ENCODE assay signal across 9 cellular contexts in genomic region chr17:57833597-57833939, GRCh38. TPM values are rescaled to one million over a fixed set of nuclear protein-coding genes. Genes with fewer than 3 reads are reported as not detected.
DNase-seq lines count a peak whose midpoint lies in the region; ATAC-seq and TF ChIP-seq lines count a peak whose summit lies in the region.
"Had no signal": no experiment of that assay in that cellular context is flagged by ENCODE, and none has a peak within 500 bp of the region (broad histone marks: within the 10 kb centered on the region; RNA-seq: fewer than 3 reads in every experiment).

No MANE protein-coding gene starts in this region.

- 29 to 33% (median 32%) methylated on average over 2 of the region's 2 CpGs for WGBS in adrenal gland, 4 donors

- H3K27me3 ChIP-seq in adrenal gland = no peaks in the 10 kb centered on the region
- H3K27me3 ChIP-seq: dorsolateral prefrontal cortex had no signal

- H3K4me1 Mint-ChIP-seq in natural killer cell (no peaks in the 10 kb centered on the region), nephron (no peaks in the 10 kb centered on the region)
- H3K4me1 Mint-ChIP-seq in natural killer cell treated with Interleukin-12 subunit alpha and Interleukin-12 subunit beta and Interleukin-15 and Interleukin-18, amount 100 ng/mL, for 72 hours (ENCODE audit: low read depth in 2 of 2) = peaks cover 0 to 4% of the 10 kb centered on the region in 2 donors

- H3K27me3 Mint-ChIP-seq in natural killer cell (ENCODE audit: low read depth in 2 of 2) (no peaks in the 10 kb centered on the region), nephron (ENCODE audit: low read depth) (peaks cover 36% of the 10 kb centered on the region)
- H3K27me3 Mint-ChIP-seq in natural killer cell treated with Interleukin-12 subunit alpha and Interleukin-12 subunit beta and Interleukin-15 and Interleukin-18, amount 100 ng/mL, for 72 hours = no peaks in the 10 kb centered on the region

- intact Hi-C loops in natural killer cell (cut with micrococcal nuclease) = loop anchor here (1.0 to 2.0 kb wide), 2 partner anchors 590 to 703 kb away; no protein-coding TSS in a partner anchor
- intact Hi-C loops in adrenal gland (cut with DNase I) = loop anchor here in 1 of 2 donors (10.0 kb wide), 1 partner anchor 159 kb away; no protein-coding TSS in a partner anchor

- H3K9me3 ChIP-seq in adrenal gland (replicated peaks in 1 of 3) = no peaks in the 10 kb centered on the region

- DNase-seq in natural killer cell (no peak), adrenal gland (no peak), NCI-H1092 (lab: John Stamatoyannopoulos, UW) (no peak), NCI-H2029 treated with DMSO at 0.1 percent for 48 hours (lab: John Stamatoyannopoulos, UW) (no peak), A172 (ENCODE audit: low spot score) (no peak)
- no peak for DNase-seq in natural killer cell treated with Interleukin-12 subunit alpha and Interleukin-12 subunit beta and Interleukin-15 and Interleukin-18, amount 100 ng/mL, for 72 hours (ENCODE audit: low spot score)
- DNase-seq in activated CD8-positive, alpha-beta memory T cell treated with anti-CD3 and anti-CD28 coated beads, Interleukin-2, amount 50 U/mL, for 48 hours = no peak

- no peaks in the 10 kb centered on the region for H3K9me3 Mint-ChIP-seq in natural killer cell
- H3K9me3 Mint-ChIP-seq in natural killer cell treated with Interleukin-12 subunit alpha and Interleukin-12 subunit beta and Interleukin-15 and Interleukin-18, amount 100 ng/mL, for 72 hours = no peaks in the 10 kb centered on the region
- H3K9me3 Mint-ChIP-seq in nephron = no peaks in the 10 kb centered on the region

- H3K4me3 ChIP-seq in adrenal gland = peak overlapping the region in 1 of 4 donors; percentile 53

- peaks cover 0 to 3% of the 10 kb centered on the region in 2 donors for H3K36me3 ChIP-seq in adrenal gland (replicated peaks in 1 of 2)

- H3K27ac Mint-ChIP-seq in natural killer cell (no peak overlapping the region), nephron (no peak overlapping the region)
- no peak overlapping the region for H3K27ac Mint-ChIP-seq in natural killer cell treated with Interleukin-12 subunit alpha and Interleukin-12 subunit beta and Interleukin-15 and Interleukin-18, amount 100 ng/mL, for 72 hours

- no peak for TF ChIP-seq POLR2A in adrenal gland (IDR thresholded peaks at IDR 0.05)

- peak; percentile 59 for TF ChIP-seq CTCF in natural killer cell (IDR thresholded peaks at IDR 0.05)
- TF ChIP-seq CTCF in adrenal gland (IDR thresholded peaks at IDR 0.05) = peak in 2 of 6 experiments; percentile 5 to 7
- peak in 2 of 3 experiments; percentile 22 to 38 for TF ChIP-seq CTCF in nephron (IDR thresholded peaks at IDR 0.05; ENCODE audit: unreplicated experiment in 3 of 3)

- H3K4me1 ChIP-seq in adrenal gland (replicated peaks in 1 of 2) = peaks cover 24 to 40% of the 10 kb centered on the region in 2 donors

- H3K36me3 Mint-ChIP-seq in natural killer cell (no peaks in the 10 kb centered on the region), nephron (ENCODE audit: low read depth) (peaks cover 9% of the 10 kb centered on the region)
- H3K36me3 Mint-ChIP-seq in natural killer cell treated with Interleukin-12 subunit alpha and Interleukin-12 subunit beta and Interleukin-15 and Interleukin-18, amount 100 ng/mL, for 72 hours = peaks cover 5% of the 10 kb centered on the region

- H3K27ac ChIP-seq in adrenal gland = peak overlapping the region; percentile 54 to 93 (median 80)

- H3K4me3 Mint-ChIP-seq in natural killer cell = no peak overlapping the region
- no peak overlapping the region for H3K4me3 Mint-ChIP-seq in natural killer cell treated with Interleukin-12 subunit alpha and Interleukin-12 subunit beta and Interleukin-15 and Interleukin-18, amount 100 ng/mL, for 72 hours
- no peak overlapping the region for H3K4me3 Mint-ChIP-seq in nephron

- no peak for ATAC-seq in natural killer cell
- ATAC-seq in natural killer cell treated with Interleukin-12 subunit alpha and Interleukin-12 subunit beta and Interleukin-15 and Interleukin-18, amount 100 ng/mL, for 72 hours = no peak

RNA-seq across cellular contexts. Expression of gene MRPS23, which starts 16.3 kb away (rescaled TPM):
- 10 to 100 TPM; 12.8 to 17.3 (median 17.2) TPM for total RNA-seq in natural killer cell
- 10 to 100 TPM; 55.3 to 65.0 TPM for total RNA-seq in natural killer cell treated with Interleukin-12 subunit alpha and Interleukin-12 subunit beta and Interleukin-15 and Interleukin-18, amount 100 ng/mL, for 72 hours
- 10 to 100 TPM in 7 of 8 donors, 1 to 10 TPM in 1; 8.5 to 52.2 (median 36.6) TPM for total RNA-seq in adrenal gland
- 10 to 100 TPM; 10.3 to 70.4 (median 10.8) TPM for polyA plus RNA-seq in adrenal gland
- 67.2 and 83.7 TPM in 2 replicates for total RNA-seq in A172 (2014; rRNA removed; shearing (Covaris generic))
